8 cellular contexts compared by ENCODE assay signal in genomic region chr17:18314731-18315497, GRCh38.
A peak's percentile ranks its signal among the peaks of the same experiment; 100 is the strongest.
DNase-seq lines count a peak whose midpoint lies in the region; ATAC-seq and TF ChIP-seq lines count a peak whose summit lies in the region.

Gene SMCR8 (plus strand): TSS chr17:18315293. CDS start chr17:18315790, 497 bp downstream.
Gene TOP3A (minus strand): TSS chr17:18314994. CDS start chr17:18314778, 216 bp downstream.

- H3K27ac ChIP-seq in MM.1S (ENCODE audit: low read length) = peak within 1 kb of the TSS; percentile 93

- DNase-seq in HAP-1 (ENCODE audit: low spot score in 2 of 2) (peak; percentile 96 to 99), MM.1S (peak; percentile 96), SIG-M5 (lab: John Stamatoyannopoulos, UW) (peak; percentile 92), activated gamma-delta T cell (lab: John Stamatoyannopoulos, UW) (peak; percentile 91), fibroblast of the conjunctiva (ENCODE audit: low read depth) (peak; percentile 96), nephron progenitor cell (peak; percentile 94)
- DNase-seq in stimulated activated naive CD8-positive, alpha-beta T cell treated with anti-CD3 and anti-CD28 coated beads, Interleukin-15, amount 100 ng/mL, for 72 hours = peak; percentile 94 to 97

- H3K4me3 ChIP-seq in HAP-1 (peak within 1 kb of the TSS; percentile 69), MM.1S (ENCODE audit: low read length) (peak within 1 kb of the TSS; percentile 96)

- TF ChIP-seq CTCF in MM.1S (IDR thresholded peaks at IDR 0.05; ENCODE audit: low read length) (no peak), nephron progenitor cell (IDR thresholded peaks at IDR 0.05) (no peak)

- H3K4me2 ChIP-seq in MM.1S (ENCODE audit: low read depth, low read length) = peak within 1 kb of the TSS; percentile 83

- H3K27ac Mint-ChIP-seq in nephron progenitor cell = peak within 1 kb of the TSS; percentile 100
- peak within 1 kb of the TSS; percentile 99 for H3K27ac Mint-ChIP-seq in stimulated activated naive CD8-positive, alpha-beta T cell treated with anti-CD3 and anti-CD28 coated beads, Interleukin-15, amount 100 ng/mL, for 72 hours

- no peaks in the 10 kb centered on the region for H3K27me3 Mint-ChIP-seq in nephron progenitor cell (ENCODE audit: low read depth, poor library complexity)
- no peaks in the 10 kb centered on the region for H3K27me3 Mint-ChIP-seq in stimulated activated naive CD8-positive, alpha-beta T cell treated with anti-CD3 and anti-CD28 coated beads, Interleukin-15, amount 100 ng/mL, for 72 hours

- no peaks in the 10 kb centered on the region for H3K4me1 ChIP-seq in ES-I3 (ENCODE audit: insufficient read depth, low read length)
- H3K4me1 ChIP-seq in HAP-1 = peaks cover 10% of the 10 kb centered on the region
- H3K4me1 ChIP-seq in MM.1S (ENCODE audit: low read length) = peaks cover 39% of the 10 kb centered on the region

- peaks cover 39% of the 10 kb centered on the region for H3K36me3 Mint-ChIP-seq in nephron progenitor cell (ENCODE audit: low read depth)

- peaks cover 73% of the 10 kb centered on the region for H3K4me1 Mint-ChIP-seq in nephron progenitor cell
- H3K4me1 Mint-ChIP-seq in stimulated activated naive CD8-positive, alpha-beta T cell treated with anti-CD3 and anti-CD28 coated beads, Interleukin-15, amount 100 ng/mL, for 72 hours = peaks cover 81% of the 10 kb centered on the region

- peak; percentile 96 for ATAC-seq in stimulated activated naive CD8-positive, alpha-beta T cell treated with anti-CD3 and anti-CD28 coated beads, Interleukin-15, amount 100 ng/mL, for 72 hours

- H3F3A ChIP-seq in MM.1S (ENCODE audit: insufficient read depth, low read length) = peaks cover 3% of the 10 kb centered on the region; the same call in 1 of the 2 replicates

- peaks cover 12% of the 10 kb centered on the region for H3K36me3 ChIP-seq in ES-I3 (ENCODE audit: insufficient read depth, low read length)
- H3K36me3 ChIP-seq in HAP-1 (replicated peaks) = peaks cover 41% of the 10 kb centered on the region
- peaks cover 3% of the 10 kb centered on the region; the same call in 1 of the 2 replicates for H3K36me3 ChIP-seq in MM.1S (replicated peaks; ENCODE audit: insufficient read depth, low read length)

- H3K9ac ChIP-seq in ES-I3 (ENCODE audit: low read depth, low read length) = peak within 1 kb of the TSS; percentile 93
- H3K9ac ChIP-seq in MM.1S (ENCODE audit: low read length) = peak within 1 kb of the TSS; percentile 81

- H3K9me2 ChIP-seq in MM.1S (replicated peaks; ENCODE audit: insufficient read depth, low read length) = no peaks in the 10 kb centered on the region

- H3K9me3 Mint-ChIP-seq in nephron progenitor cell = no peaks in the 10 kb centered on the region
- no peaks in the 10 kb centered on the region for H3K9me3 Mint-ChIP-seq in stimulated activated naive CD8-positive, alpha-beta T cell treated with anti-CD3 and anti-CD28 coated beads, Interleukin-15, amount 100 ng/mL, for 72 hours

- H3K4me3 Mint-ChIP-seq in nephron progenitor cell = peak within 1 kb of the TSS; percentile 97
- H3K4me3 Mint-ChIP-seq in stimulated activated naive CD8-positive, alpha-beta T cell treated with anti-CD3 and anti-CD28 coated beads, Interleukin-15, amount 100 ng/mL, for 72 hours = peak within 1 kb of the TSS; percentile 83 to 94

- peaks cover 93% of the 10 kb centered on the region for H3K79me2 ChIP-seq in MM.1S (ENCODE audit: low read length)

- H3K27me3 ChIP-seq in HAP-1 (ENCODE audit: low read depth) (no peaks in the 10 kb centered on the region), MM.1S (replicated peaks; ENCODE audit: insufficient read depth, low read length) (no peaks in the 10 kb centered on the region)

- in situ Hi-C loops in HAP-1 (cut with MboI; ENCODE audit: low sequenced_read_pairs) = no loop called here

- 0 out of 2 replicates have a peak, but pooled peaks cover 3% of the 10 kb centered on the region for H4K20me1 ChIP-seq in MM.1S (ENCODE audit: insufficient read depth, low read length)

- no peaks in the 10 kb centered on the region for H3K9me3 ChIP-seq in ES-I3 (ENCODE audit: control insufficient read depth, insufficient read depth, low read length)
- no peaks in the 10 kb centered on the region for H3K9me3 ChIP-seq in HAP-1
- no peaks in the 10 kb centered on the region for H3K9me3 ChIP-seq in MM.1S (replicated peaks; ENCODE audit: insufficient read depth, low read length)

- peak within 1 kb of the TSS; percentile 79 for H2AFZ ChIP-seq in MM.1S (ENCODE audit: low read length)

Comparison
In these comparisons a context has a peak if more than half of its experiments do, and no peak if none do; other contexts are left out.
1. Peak in every context shown above with its lines: DNase-seq, ATAC-seq, H3K4me3 ChIP-seq and H3K27ac ChIP-seq.